In genomic region chr5:1207555-1207954, GRCh38 we compare ENCODE assay signal across 33 cellular contexts. TPM values are rescaled to one million over a fixed set of nuclear protein-coding genes. Genes with fewer than 3 reads are reported as not detected.
"Had no signal": no experiment of that assay in that cellular context is flagged by ENCODE, and none has a peak within 500 bp of the region (broad histone marks: within the 10 kb centered on the region; RNA-seq: fewer than 3 reads in every experiment).

No MANE protein-coding gene starts in this region.

- H3K4me1 ChIP-seq: adrenal gland, breast epithelium had no signal

- H3K27ac ChIP-seq: adrenal gland, breast epithelium, RWPE1, SK-N-MC, VCaP had no signal

- H3K27me3 Mint-ChIP-seq: activated CD4-positive, alpha-beta memory T cell treated with anti-CD3 and anti-CD28 coated beads for 36 hours had no signal

- H3K9me3 ChIP-seq: adrenal gland, breast epithelium, Peyer's patch had no signal

- H3K4me1 Mint-ChIP-seq: activated CD4-positive, alpha-beta T cell treated with anti-CD3 and anti-CD28 coated beads, Interleukin-2, amount 10 ng/mL, durations not matched to agents 7 days and 5 days; activated naive CD4-positive, alpha-beta T cell treated with anti-CD3 and anti-CD28 coated beads, Interleukin-2, amount 10 ng/mL, durations not matched to agents 7 days and 5 days; activated naive CD8-positive, alpha-beta T cell treated with anti-CD3 and anti-CD28 coated beads, Interleukin-2, amount 10 ng/mL, durations not matched to agents 7 days and 5 days; activated T-helper 17 cell treated with anti-CD3 and anti-CD28 coated beads, Interleukin-2, amount 50 U/mL, for 72 hours had no signal

- ATAC-seq: activated T-helper 17 cell treated with anti-CD3 and anti-CD28 coated beads, Interleukin-2, amount 50 U/mL, for 72 hours had no signal

- H3K4me3 ChIP-seq: adrenal gland, breast epithelium, SK-N-MC had no signal

- H3K4me3 Mint-ChIP-seq: activated CD4-positive, alpha-beta memory T cell treated with anti-CD3 and anti-CD28 coated beads for 36 hours; activated CD4-positive, alpha-beta T cell treated with anti-CD3 and anti-CD28 coated beads, Interleukin-2, amount 10 ng/mL, durations not matched to agents 7 days and 5 days; activated naive CD4-positive, alpha-beta T cell treated with anti-CD3 and anti-CD28 coated beads, Interleukin-2, amount 10 ng/mL, durations not matched to agents 7 days and 5 days; activated naive CD8-positive, alpha-beta T cell treated with anti-CD3 and anti-CD28 coated beads, Interleukin-2, amount 10 ng/mL, durations not matched to agents 7 days and 5 days; activated T-helper 17 cell treated with anti-CD3 and anti-CD28 coated beads, Interleukin-2, amount 50 U/mL, for 72 hours had no signal

- H3K36me3 Mint-ChIP-seq: activated CD4-positive, alpha-beta memory T cell treated with anti-CD3 and anti-CD28 coated beads for 36 hours; activated naive CD4-positive, alpha-beta T cell treated with anti-CD3 and anti-CD28 coated beads, Interleukin-2, amount 10 ng/mL, durations not matched to agents 7 days and 5 days; activated naive CD8-positive, alpha-beta T cell treated with anti-CD3 and anti-CD28 coated beads, Interleukin-2, amount 10 ng/mL, durations not matched to agents 7 days and 5 days had no signal

- DNase-seq: activated CD4-positive, alpha-beta memory T cell treated with anti-CD3 and anti-CD28 coated beads for 36 hours; activated CD4-positive, alpha-beta T cell treated with anti-CD3 and anti-CD28 coated beads, Interleukin-2, amount 10 ng/mL, durations not matched to agents 7 days and 5 days; activated CD4-positive, CD25-positive, alpha-beta regulatory T cell; activated CD8-positive, alpha-beta memory T cell treated with anti-CD3 and anti-CD28 coated beads for 24 hours; activated gamma-delta T cell; activated naive CD4-positive, alpha-beta T cell treated with anti-CD3 and anti-CD28 coated beads, Interleukin-2, amount 10 ng/mL, durations not matched to agents 7 days and 5 days; activated naive CD8-positive, alpha-beta T cell treated with anti-CD3 and anti-CD28 coated beads, Interleukin-2, amount 10 ng/mL, durations not matched to agents 7 days and 5 days; activated T-cell treated with anti-CD3 and anti-CD28 coated beads, Interleukin-2, amount 50 U/mL, for 48 hours; adrenal gland; anterior cingulate cortex; caudate nucleus; MM.1S; NCI-H1105; NCI-H1436 treated with DMSO at 0.1 percent for 48 hours; NCI-H187; NCI-H2081; NCI-H2171; NCI-H2227 treated with DMSO at 0.1 percent for 48 hours; NCI-H446 treated with DMSO at 0.1 percent for 48 hours; NCI-H526; NCI-H774; NK-92 treated with Interleukin-12 subunit alpha and Interleukin-12 subunit beta, amount 100 ng/mL, for 24 hours; OCI-M1; Peyer's patch; SIG-M5; T-helper 1 cell had no signal

- H3K9me3 Mint-ChIP-seq: activated CD4-positive, alpha-beta memory T cell treated with anti-CD3 and anti-CD28 coated beads for 36 hours; activated naive CD4-positive, alpha-beta T cell treated with anti-CD3 and anti-CD28 coated beads, Interleukin-2, amount 10 ng/mL, durations not matched to agents 7 days and 5 days; activated naive CD8-positive, alpha-beta T cell treated with anti-CD3 and anti-CD28 coated beads, Interleukin-2, amount 10 ng/mL, durations not matched to agents 7 days and 5 days; activated T-helper 17 cell treated with anti-CD3 and anti-CD28 coated beads, Interleukin-2, amount 50 U/mL, for 72 hours had no signal

- H3K36me3 ChIP-seq: adrenal gland, breast epithelium had no signal

- H3K27me3 ChIP-seq: adrenal gland, Peyer's patch had no signal

- H3K27ac Mint-ChIP-seq: activated CD4-positive, alpha-beta memory T cell treated with anti-CD3 and anti-CD28 coated beads for 36 hours; activated CD4-positive, alpha-beta T cell treated with anti-CD3 and anti-CD28 coated beads, Interleukin-2, amount 10 ng/mL, durations not matched to agents 7 days and 5 days; activated naive CD4-positive, alpha-beta T cell treated with anti-CD3 and anti-CD28 coated beads, Interleukin-2, amount 10 ng/mL, durations not matched to agents 7 days and 5 days; activated naive CD8-positive, alpha-beta T cell treated with anti-CD3 and anti-CD28 coated beads, Interleukin-2, amount 10 ng/mL, durations not matched to agents 7 days and 5 days; activated T-helper 17 cell treated with anti-CD3 and anti-CD28 coated beads, Interleukin-2, amount 50 U/mL, for 72 hours had no signal

RNA-seq across cellular contexts. Expression of gene SLC6A19, which starts 6.2 kb away (rescaled TPM):
- total RNA-seq: activated CD4-positive, alpha-beta memory T cell treated with anti-CD3 and anti-CD28 coated beads for 36 hours; activated CD4-positive, alpha-beta T cell treated with anti-CD3 and anti-CD28 coated beads, Interleukin-2, amount 10 ng/mL, durations not matched to agents 7 days and 5 days; activated naive CD8-positive, alpha-beta T cell treated with anti-CD3 and anti-CD28 coated beads, Interleukin-2, amount 10 ng/mL, durations not matched to agents 7 days and 5 days; activated T-helper 17 cell treated with anti-CD3 and anti-CD28 coated beads, Interleukin-2, amount 50 U/mL, for 72 hours; adrenal gland; breast epithelium; T-helper 2 cell treated with Interferon-gamma antibody and Interleukin-4, amounts not matched to agents 100 ng/mL and 5 ng/mL, for 36 hours had no signal

RNA-seq across cellular contexts. Expression of gene SLC6A18, which starts 17.6 kb away (rescaled TPM):
- total RNA-seq: activated CD4-positive, alpha-beta memory T cell treated with anti-CD3 and anti-CD28 coated beads for 36 hours; activated CD4-positive, alpha-beta T cell treated with anti-CD3 and anti-CD28 coated beads, Interleukin-2, amount 10 ng/mL, durations not matched to agents 7 days and 5 days; activated naive CD8-positive, alpha-beta T cell treated with anti-CD3 and anti-CD28 coated beads, Interleukin-2, amount 10 ng/mL, durations not matched to agents 7 days and 5 days; activated T-helper 17 cell treated with anti-CD3 and anti-CD28 coated beads, Interleukin-2, amount 50 U/mL, for 72 hours; adrenal gland; breast epithelium; cerebellum; T-helper 2 cell treated with Interferon-gamma antibody and Interleukin-4, amounts not matched to agents 100 ng/mL and 5 ng/mL, for 36 hours had no signal
